Comparison of ENCODE assay signal across 1 cellular context in genomic region chr4:28709821-28710330, GRCh38.
TF ChIP-seq lines count a peak whose summit lies in the region.

No MANE protein-coding gene starts in this region.

TF ChIP-seq in GM23338, 12 proteins besides CTCF, POLR2A, EP300 and RAD21 (continued from another document):
- TF ChIP-seq, protein P1, sequence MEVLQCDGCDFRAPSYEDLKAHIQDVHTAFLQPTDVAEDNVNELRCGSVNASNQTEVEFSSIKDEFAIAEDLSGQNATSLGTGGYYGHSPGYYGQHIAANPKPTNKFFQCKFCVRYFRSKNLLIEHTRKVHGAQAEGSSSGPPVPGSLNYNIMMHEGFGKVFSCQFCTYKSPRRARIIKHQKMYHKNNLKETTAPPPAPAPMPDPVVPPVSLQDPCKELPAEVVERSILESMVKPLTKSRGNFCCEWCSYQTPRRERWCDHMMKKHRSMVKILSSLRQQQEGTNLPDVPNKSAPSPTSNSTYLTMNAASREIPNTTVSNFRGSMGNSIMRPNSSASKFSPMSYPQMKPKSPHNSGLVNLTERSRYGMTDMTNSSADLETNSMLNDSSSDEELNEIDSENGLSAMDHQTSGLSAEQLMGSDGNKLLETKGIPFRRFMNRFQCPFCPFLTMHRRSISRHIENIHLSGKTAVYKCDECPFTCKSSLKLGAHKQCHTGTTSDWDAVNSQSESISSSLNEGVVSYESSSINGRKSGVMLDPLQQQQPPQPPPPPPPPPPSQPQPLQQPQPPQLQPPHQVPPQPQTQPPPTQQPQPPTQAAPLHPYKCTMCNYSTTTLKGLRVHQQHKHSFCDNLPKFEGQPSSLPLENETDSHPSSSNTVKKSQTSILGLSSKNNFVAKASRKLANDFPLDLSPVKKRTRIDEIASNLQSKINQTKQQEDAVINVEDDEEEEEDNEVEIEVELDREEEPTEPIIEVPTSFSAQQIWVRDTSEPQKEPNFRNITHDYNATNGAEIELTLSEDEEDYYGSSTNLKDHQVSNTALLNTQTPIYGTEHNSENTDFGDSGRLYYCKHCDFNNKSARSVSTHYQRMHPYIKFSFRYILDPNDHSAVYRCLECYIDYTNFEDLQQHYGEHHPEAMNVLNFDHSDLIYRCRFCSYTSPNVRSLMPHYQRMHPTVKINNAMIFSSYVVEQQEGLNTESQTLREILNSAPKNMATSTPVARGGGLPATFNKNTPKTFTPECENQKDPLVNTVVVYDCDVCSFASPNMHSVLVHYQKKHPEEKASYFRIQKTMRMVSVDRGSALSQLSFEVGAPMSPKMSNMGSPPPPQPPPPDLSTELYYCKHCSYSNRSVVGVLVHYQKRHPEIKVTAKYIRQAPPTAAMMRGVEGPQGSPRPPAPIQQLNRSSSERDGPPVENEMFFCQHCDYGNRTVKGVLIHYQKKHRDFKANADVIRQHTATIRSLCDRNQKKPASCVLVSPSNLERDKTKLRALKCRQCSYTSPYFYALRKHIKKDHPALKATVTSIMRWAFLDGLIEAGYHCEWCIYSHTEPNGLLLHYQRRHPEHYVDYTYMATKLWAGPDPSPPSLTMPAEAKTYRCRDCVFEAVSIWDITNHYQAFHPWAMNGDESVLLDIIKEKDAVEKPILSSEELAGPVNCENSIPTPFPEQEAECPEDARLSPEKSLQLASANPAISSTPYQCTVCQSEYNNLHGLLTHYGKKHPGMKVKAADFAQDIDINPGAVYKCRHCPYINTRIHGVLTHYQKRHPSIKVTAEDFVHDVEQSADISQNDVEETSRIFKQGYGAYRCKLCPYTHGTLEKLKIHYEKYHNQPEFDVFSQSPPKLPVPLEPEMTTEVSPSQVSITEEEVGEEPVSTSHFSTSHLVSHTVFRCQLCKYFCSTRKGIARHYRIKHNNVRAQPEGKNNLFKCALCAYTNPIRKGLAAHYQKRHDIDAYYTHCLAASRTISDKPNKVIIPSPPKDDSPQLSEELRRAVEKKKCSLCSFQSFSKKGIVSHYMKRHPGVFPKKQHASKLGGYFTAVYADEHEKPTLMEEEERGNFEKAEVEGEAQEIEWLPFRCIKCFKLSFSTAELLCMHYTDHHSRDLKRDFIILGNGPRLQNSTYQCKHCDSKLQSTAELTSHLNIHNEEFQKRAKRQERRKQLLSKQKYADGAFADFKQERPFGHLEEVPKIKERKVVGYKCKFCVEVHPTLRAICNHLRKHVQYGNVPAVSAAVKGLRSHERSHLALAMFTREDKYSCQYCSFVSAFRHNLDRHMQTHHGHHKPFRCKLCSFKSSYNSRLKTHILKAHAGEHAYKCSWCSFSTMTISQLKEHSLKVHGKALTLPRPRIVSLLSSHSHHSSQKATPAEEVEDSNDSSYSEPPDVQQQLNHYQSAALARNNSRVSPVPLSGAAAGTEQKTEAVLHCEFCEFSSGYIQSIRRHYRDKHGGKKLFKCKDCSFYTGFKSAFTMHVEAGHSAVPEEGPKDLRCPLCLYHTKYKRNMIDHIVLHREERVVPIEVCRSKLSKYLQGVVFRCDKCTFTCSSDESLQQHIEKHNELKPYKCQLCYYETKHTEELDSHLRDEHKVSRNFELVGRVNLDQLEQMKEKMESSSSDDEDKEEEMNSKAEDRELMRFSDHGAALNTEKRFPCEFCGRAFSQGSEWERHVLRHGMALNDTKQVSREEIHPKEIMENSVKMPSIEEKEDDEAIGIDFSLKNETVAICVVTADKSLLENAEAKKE (CRISPR knock-in tag; IDR thresholded peaks at IDR 0.05): no peak
